14 cellular contexts compared by ENCODE assay signal in genomic region chr12:49133590-49133989, GRCh38. TPM values are rescaled to one million over a fixed set of nuclear protein-coding genes. Genes with fewer than 3 reads are reported as not detected.
DNase-seq lines count a peak whose midpoint lies in the region; ATAC-seq and TF ChIP-seq lines count a peak whose summit lies in the region.
"Had no signal": no experiment of that assay in that cellular context is flagged by ENCODE, and none has a peak within 500 bp of the region (broad histone marks: within the 10 kb centered on the region; RNA-seq: fewer than 3 reads in every experiment).

No MANE protein-coding gene starts in this region.

- peaks cover 2% of the 10 kb centered on the region for H4K20me1 ChIP-seq in fibroblast of lung (ENCODE audit: control insufficient read depth, extremely low read depth, insufficient read depth, low read length)

- H3K4me2 ChIP-seq in fibroblast of lung (ENCODE audit: extremely low read depth, insufficient read depth, low read length): peak overlapping the region; percentile 49

- no peaks in the 10 kb centered on the region for H3K9me3 Mint-ChIP-seq in activated T-cell treated with anti-CD3 and anti-CD28 coated beads, Interleukin-2, amount 50 U/mL, for 24 hours
- H3K9me3 Mint-ChIP-seq in activated T-cell treated with anti-CD3 and anti-CD28 coated beads, Interleukin-2, amount 50 U/mL, for 4 hours: no peaks in the 10 kb centered on the region
- H3K9me3 Mint-ChIP-seq in activated CD4-positive, alpha-beta memory T cell treated with anti-CD3 and anti-CD28 coated beads for 36 hours: no peaks in the 10 kb centered on the region
- no peaks in the 10 kb centered on the region for H3K9me3 Mint-ChIP-seq in type B pancreatic cell
- H3K9me3 Mint-ChIP-seq: naive thymus-derived CD8-positive, alpha-beta T cell had no signal

- H3K27me3 ChIP-seq in fibroblast of lung (ENCODE audit: control insufficient read depth, insufficient read depth, low read length): no peaks in the 10 kb centered on the region
- H3K27me3 ChIP-seq: transverse colon had no signal

- CTCF ChIA-PET in activated CD4-positive, alpha-beta memory T cell treated with anti-CD3 and anti-CD28 coated beads for 36 hours (lab: Charles Lee): interaction anchor here (4.3 to 4.4 kb wide), 2 partner anchors 23 to 101 kb away, joined by 32 read pairs; partner anchors contain the start of gene LMBR1L

- ATAC-seq in activated T-cell treated with anti-CD3 and anti-CD28 coated beads, Interleukin-2, amount 50 U/mL, for 4 hours: no peak
- no peak for ATAC-seq in GM19452 (IDR thresholded peaks at IDR 0.05; ENCODE audit: unreplicated experiment)
- ATAC-seq in GM19467 (IDR thresholded peaks at IDR 0.05; ENCODE audit: unreplicated experiment): no peak
- ATAC-seq: left cardiac atrium; naive thymus-derived CD8-positive, alpha-beta T cell had no signal

- peaks cover 42% of the 10 kb centered on the region for H3K4me1 Mint-ChIP-seq in activated T-cell treated with anti-CD3 and anti-CD28 coated beads, Interleukin-2, amount 50 U/mL, for 24 hours (ENCODE audit: low read depth)
- H3K4me1 Mint-ChIP-seq in activated T-cell treated with anti-CD3 and anti-CD28 coated beads, Interleukin-2, amount 50 U/mL, for 4 hours (ENCODE audit: low read depth): peaks cover 28% of the 10 kb centered on the region
- peaks cover 38% of the 10 kb centered on the region for H3K4me1 Mint-ChIP-seq in activated CD4-positive, alpha-beta memory T cell treated with anti-CD3 and anti-CD28 coated beads for 36 hours (ENCODE audit: low read depth)
- peaks cover 29% of the 10 kb centered on the region for H3K4me1 Mint-ChIP-seq in type B pancreatic cell (ENCODE audit: unreplicated experiment)

- no peak overlapping the region for H3K27ac ChIP-seq in fibroblast of lung (ENCODE audit: insufficient read depth, low read length)

- no peak overlapping the region for H2AFZ ChIP-seq in fibroblast of lung (ENCODE audit: low read length)

- TF ChIP-seq CTCF in fibroblast of lung (conservative IDR thresholded peaks at IDR 0.05 in 1 of 2, IDR thresholded peaks at IDR 0.05 in 1 of 2; ENCODE audit: low read depth in 1 of 2, low read length in 2 of 2) (no peak), type B pancreatic cell (conservative IDR thresholded peaks at IDR 0.05) (no peak)

- intact Hi-C loops in activated CD4-positive, alpha-beta memory T cell treated with anti-CD3 and anti-CD28 coated beads for 36 hours (cut with micrococcal nuclease): loop anchor here (5.0 kb wide), 1 partner anchor 76 kb away; no protein-coding TSS in a partner anchor

- peaks cover 38% of the 10 kb centered on the region for H3K36me3 Mint-ChIP-seq in activated T-cell treated with anti-CD3 and anti-CD28 coated beads, Interleukin-2, amount 50 U/mL, for 24 hours (ENCODE audit: low read depth)
- H3K36me3 Mint-ChIP-seq in activated T-cell treated with anti-CD3 and anti-CD28 coated beads, Interleukin-2, amount 50 U/mL, for 4 hours (ENCODE audit: insufficient read depth): peaks cover 21% of the 10 kb centered on the region
- peaks cover 29% of the 10 kb centered on the region for H3K36me3 Mint-ChIP-seq in activated CD4-positive, alpha-beta memory T cell treated with anti-CD3 and anti-CD28 coated beads for 36 hours
- peaks cover 20% of the 10 kb centered on the region for H3K36me3 Mint-ChIP-seq in type B pancreatic cell

- peaks cover 11% of the 10 kb centered on the region for H3K36me3 ChIP-seq in fibroblast of lung (ENCODE audit: control insufficient read depth, insufficient read depth, low read length)

- peaks cover 3% of the 10 kb centered on the region for H3K4me1 ChIP-seq in fibroblast of lung (ENCODE audit: control insufficient read depth, extremely low read depth, insufficient read depth, low read length)

- POLR2A ChIA-PET in activated CD4-positive, alpha-beta memory T cell treated with anti-CD3 and anti-CD28 coated beads for 36 hours (lab: Charles Lee): interaction anchor here (0.6 to 4.7 kb wide), 3 partner anchors 41 to 233 kb away, joined by 3 to 71 read pairs (median 5); partner anchors contain the start of gene TUBA1A

- H3K79me2 ChIP-seq in fibroblast of lung (ENCODE audit: control insufficient read depth, insufficient read depth, low read length): peaks cover 31% of the 10 kb centered on the region

- no peak overlapping the region for H3K9ac ChIP-seq in fibroblast of lung (ENCODE audit: insufficient read depth, low read length)

- H3K27ac Mint-ChIP-seq in activated T-cell treated with anti-CD3 and anti-CD28 coated beads, Interleukin-2, amount 50 U/mL, for 24 hours: peak overlapping the region; percentile 37
- no peak overlapping the region for H3K27ac Mint-ChIP-seq in activated CD4-positive, alpha-beta memory T cell treated with anti-CD3 and anti-CD28 coated beads for 36 hours
- H3K27ac Mint-ChIP-seq in type B pancreatic cell: no peak overlapping the region

- H3K27me3 Mint-ChIP-seq in activated T-cell treated with anti-CD3 and anti-CD28 coated beads, Interleukin-2, amount 50 U/mL, for 24 hours: peaks cover 2% of the 10 kb centered on the region
- no peaks in the 10 kb centered on the region for H3K27me3 Mint-ChIP-seq in activated T-cell treated with anti-CD3 and anti-CD28 coated beads, Interleukin-2, amount 50 U/mL, for 4 hours (ENCODE audit: low read depth)
- H3K27me3 Mint-ChIP-seq in activated CD4-positive, alpha-beta memory T cell treated with anti-CD3 and anti-CD28 coated beads for 36 hours: peaks cover 7% of the 10 kb centered on the region
- no peaks in the 10 kb centered on the region for H3K27me3 Mint-ChIP-seq in type B pancreatic cell
- H3K27me3 Mint-ChIP-seq: naive thymus-derived CD8-positive, alpha-beta T cell had no signal

- H3K4me3 Mint-ChIP-seq in activated T-cell treated with anti-CD3 and anti-CD28 coated beads, Interleukin-2, amount 50 U/mL, for 24 hours: peak overlapping the region; percentile 31
- H3K4me3 Mint-ChIP-seq in activated T-cell treated with anti-CD3 and anti-CD28 coated beads, Interleukin-2, amount 50 U/mL, for 4 hours: no peak overlapping the region
- peak overlapping the region; percentile 20 for H3K4me3 Mint-ChIP-seq in activated CD4-positive, alpha-beta memory T cell treated with anti-CD3 and anti-CD28 coated beads for 36 hours
- H3K4me3 Mint-ChIP-seq in type B pancreatic cell: peak overlapping the region; percentile 41
- H3K4me3 Mint-ChIP-seq: naive thymus-derived CD8-positive, alpha-beta T cell had no signal

- DNase-seq in activated T-cell treated with anti-CD3 and anti-CD28 coated beads, Interleukin-2, amount 50 U/mL, for 24 hours: no peak
- no peak for DNase-seq in activated T-cell treated with anti-CD3 and anti-CD28 coated beads, Interleukin-2, amount 50 U/mL, for 4 hours
- no peak for DNase-seq in activated CD4-positive, alpha-beta memory T cell treated with anti-CD3 and anti-CD28 coated beads for 36 hours
- DNase-seq in fibroblast of lung (ENCODE audit: low read depth in 2 of 2) (no peak), type B pancreatic cell (ENCODE audit: extremely low spot score, unreplicated experiment) (no peak)
- no peak for DNase-seq in activated naive CD4-positive, alpha-beta T cell treated with Interleukin-2 at 50 U/mL for 16 hours
- DNase-seq: effector memory CD4-positive, alpha-beta T cell; left cardiac atrium; naive thymus-derived CD8-positive, alpha-beta T cell; NCI-H345; transverse colon had no signal

- H3K9me3 ChIP-seq in fibroblast of lung (ENCODE audit: control insufficient read depth, insufficient read depth, low read depth, low read length): no peaks in the 10 kb centered on the region
- H3K9me3 ChIP-seq: transverse colon had no signal

- H3K4me3 ChIP-seq in fibroblast of lung (replicated peaks in 1 of 4; ENCODE audit: control extremely low read depth in 1 of 4, insufficient read depth in 1 of 4, low read depth in 3 of 4, low read length in 4 of 4): no peak overlapping the region
- H3K4me3 ChIP-seq: transverse colon had no signal

RNA-seq across cellular contexts. Expression of gene TUBA1B, which starts 2.4 kb away (rescaled TPM):
- total RNA-seq in activated T-cell treated with anti-CD3 and anti-CD28 coated beads, Interleukin-2, amount 50 U/mL, for 4 hours: 1,000 to 10,000 TPM; 2,095 to 2,519 (median 2,182) TPM
- 1,000 to 10,000 TPM; 2,573 to 2,575 TPM for total RNA-seq in activated CD4-positive, alpha-beta memory T cell treated with anti-CD3 and anti-CD28 coated beads for 36 hours
- total RNA-seq in fibroblast of lung (656 and 1,258 TPM in 2 replicates), type B pancreatic cell (ENCODE audit: low replicate concordance) (664 and 1,458 TPM in 2 replicates)
- polyA plus RNA-seq in fibroblast of lung: 3,083 and 6,675 TPM in 2 replicates
- polyA plus RNA-seq in fibroblast of lung (2012): 1,678 and 3,646 TPM in 2 replicates
- 4,720 and 8,882 TPM in 2 replicates for polyA minus RNA-seq in fibroblast of lung (ENCODE audit: low replicate concordance)

RNA-seq across cellular contexts. Expression of gene LMBR1L, which starts 22.9 kb away (rescaled TPM):
- total RNA-seq in activated T-cell treated with anti-CD3 and anti-CD28 coated beads, Interleukin-2, amount 50 U/mL, for 4 hours: 10 to 100 TPM; 27.5 to 35.5 (median 28.8) TPM
- 10 to 100 TPM; 55.0 to 59.1 TPM for total RNA-seq in activated CD4-positive, alpha-beta memory T cell treated with anti-CD3 and anti-CD28 coated beads for 36 hours
- total RNA-seq in fibroblast of lung (53.2 and 54.2 TPM in 2 replicates), type B pancreatic cell (ENCODE audit: low replicate concordance) (101 and 105 TPM in 2 replicates)
- polyA plus RNA-seq in fibroblast of lung: 28.0 and 30.9 TPM in 2 replicates
- polyA plus RNA-seq in fibroblast of lung (2012): 28.2 and 29.8 TPM in 2 replicates
- 45.6 and 115 TPM in 2 replicates for polyA minus RNA-seq in fibroblast of lung (ENCODE audit: low replicate concordance)

RNA-seq across cellular contexts. Expression of gene DHH, which starts 39.0 kb away (rescaled TPM):
- under 1 TPM in 1 of 3 donors, not detected in 2; 0.11 TPM for total RNA-seq in activated T-cell treated with anti-CD3 and anti-CD28 coated beads, Interleukin-2, amount 50 U/mL, for 4 hours
- total RNA-seq in activated CD4-positive, alpha-beta memory T cell treated with anti-CD3 and anti-CD28 coated beads for 36 hours: not detected
- under 0.01 TPM in 2 replicates for total RNA-seq in fibroblast of lung
- 0.01 TPM in 2 replicates for polyA plus RNA-seq in fibroblast of lung
- not detected in 2 replicates for polyA plus RNA-seq in fibroblast of lung (2012)
- not detected in 2 replicates for polyA minus RNA-seq in fibroblast of lung (ENCODE audit: low replicate concordance)
- total RNA-seq in type B pancreatic cell (ENCODE audit: low replicate concordance): 0.56 TPM in 1 of 2 replicates, not detected in the other
- polyA plus RNA-seq: AG04450; naive thymus-derived CD8-positive, alpha-beta T cell had no signal

RNA-seq across cellular contexts. Expression of gene TUBA1A, which starts 55.3 kb away (rescaled TPM):
- total RNA-seq in activated T-cell treated with anti-CD3 and anti-CD28 coated beads, Interleukin-2, amount 50 U/mL, for 4 hours: 10 to 100 TPM; 23.5 to 37.0 (median 24.7) TPM
- 10 to 100 TPM; 86.4 to 88.7 TPM for total RNA-seq in activated CD4-positive, alpha-beta memory T cell treated with anti-CD3 and anti-CD28 coated beads for 36 hours
- total RNA-seq in fibroblast of lung (772 and 888 TPM in 2 replicates), type B pancreatic cell (ENCODE audit: low replicate concordance) (211 and 489 TPM in 2 replicates)
- 2,642 and 3,496 TPM in 2 replicates for polyA plus RNA-seq in fibroblast of lung
- 1,551 and 1,948 TPM in 2 replicates for polyA plus RNA-seq in fibroblast of lung (2012)
- polyA minus RNA-seq in fibroblast of lung (ENCODE audit: low replicate concordance): 4,230 and 5,465 TPM in 2 replicates
